In the genomic region with DNA sequence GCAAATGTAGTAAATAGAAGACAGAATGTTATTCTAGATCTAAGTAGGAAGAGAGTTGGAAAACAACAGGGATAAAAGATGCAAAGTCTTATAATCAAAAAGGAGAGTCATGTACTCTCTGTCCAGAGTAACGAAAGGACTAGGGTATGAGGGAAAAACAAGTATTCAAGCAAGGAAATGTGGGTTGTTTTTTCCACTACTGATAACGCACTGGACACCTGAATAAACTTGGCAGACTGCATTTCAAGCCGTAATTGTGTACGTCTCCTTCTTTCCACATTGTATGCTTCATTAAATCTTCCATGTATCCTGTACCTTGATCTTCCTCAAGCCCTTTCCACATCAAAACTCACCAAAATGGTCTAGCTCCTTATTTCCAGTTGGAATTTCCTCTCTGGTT, we compare ENCODE assay signal across 16 cellular contexts.
"Had no signal": no experiment of that assay in that cellular context is flagged by ENCODE, and none has a peak within 500 bp of the region (broad histone marks: within the 10 kb centered on the region; RNA-seq: fewer than 3 reads in every experiment).

No MANE protein-coding gene starts in this region.

- H3K4me3 Mint-ChIP-seq: activated naive CD8-positive, alpha-beta T cell treated with anti-CD3 and anti-CD28 coated beads, Interleukin-2, amount 10 ng/mL, durations not matched to agents 7 days and 5 days; stimulated activated naive B cell treated with anti-CD40 and anti-IgM and Interleukin-4, amounts not matched to agents 10 μg/mL and 1 μg/mL and 100 μg/mL, for 72 hours had no signal

- H3K4me1 ChIP-seq: ascending aorta, colonic mucosa, transverse colon had no signal

- DNase-seq: activated CD4-positive, alpha-beta T cell treated with anti-CD3 and anti-CD28 coated beads for 1 hour; activated gamma-delta T cell treated with Interleukin-2 at 50 U/mL for 16 hours; activated naive CD8-positive, alpha-beta T cell treated with anti-CD3 and anti-CD28 coated beads, Interleukin-2, amount 10 ng/mL, durations not matched to agents 7 days and 5 days; activated T-cell treated with anti-CD3 and anti-CD28 coated beads for 4 hours; colonic mucosa; effector CD4-positive, alpha-beta T cell; hippocampal formation; kidney glomerular epithelial cell; right cardiac atrium; spleen; stimulated activated CD4-positive, alpha-beta T cell treated with anti-CD3 and anti-CD28 coated beads, Interleukin-1b, Interleukin-23, amount 100 ng/mL, for 48 hours; stimulated activated naive B cell treated with anti-CD40 and anti-IgM and Interleukin-4, amounts not matched to agents 10 μg/mL and 1 μg/mL and 100 μg/mL, for 72 hours; SW 1271; transverse colon had no signal

- H3K27ac ChIP-seq: ascending aorta, cardiac muscle cell, colonic mucosa, spleen, transverse colon had no signal

- H3K9me3 ChIP-seq: colonic mucosa had no signal

- H3K27me3 ChIP-seq: ascending aorta, cardiac muscle cell, colonic mucosa, spleen, transverse colon had no signal

- ATAC-seq: right cardiac atrium; stimulated activated naive B cell treated with anti-CD40 and anti-IgM and Interleukin-4, amounts not matched to agents 10 μg/mL and 1 μg/mL and 100 μg/mL, for 72 hours had no signal

- H3K4me1 Mint-ChIP-seq: activated naive CD8-positive, alpha-beta T cell treated with anti-CD3 and anti-CD28 coated beads, Interleukin-2, amount 10 ng/mL, durations not matched to agents 7 days and 5 days had no signal

- H3K36me3 ChIP-seq: ascending aorta, cardiac muscle cell, colonic mucosa, transverse colon had no signal

- H3K27me3 Mint-ChIP-seq: activated naive CD8-positive, alpha-beta T cell treated with anti-CD3 and anti-CD28 coated beads, Interleukin-2, amount 10 ng/mL, durations not matched to agents 7 days and 5 days; stimulated activated naive B cell treated with anti-CD40 and anti-IgM and Interleukin-4, amounts not matched to agents 10 μg/mL and 1 μg/mL and 100 μg/mL, for 72 hours had no signal

- H3K27ac Mint-ChIP-seq: activated naive CD8-positive, alpha-beta T cell treated with anti-CD3 and anti-CD28 coated beads, Interleukin-2, amount 10 ng/mL, durations not matched to agents 7 days and 5 days; stimulated activated naive B cell treated with anti-CD40 and anti-IgM and Interleukin-4, amounts not matched to agents 10 μg/mL and 1 μg/mL and 100 μg/mL, for 72 hours had no signal

- H3K4me3 ChIP-seq: ascending aorta, cardiac muscle cell, colonic mucosa, spleen, transverse colon had no signal
